ENCODE assay signal across 25 cellular contexts in the genomic region with DNA sequence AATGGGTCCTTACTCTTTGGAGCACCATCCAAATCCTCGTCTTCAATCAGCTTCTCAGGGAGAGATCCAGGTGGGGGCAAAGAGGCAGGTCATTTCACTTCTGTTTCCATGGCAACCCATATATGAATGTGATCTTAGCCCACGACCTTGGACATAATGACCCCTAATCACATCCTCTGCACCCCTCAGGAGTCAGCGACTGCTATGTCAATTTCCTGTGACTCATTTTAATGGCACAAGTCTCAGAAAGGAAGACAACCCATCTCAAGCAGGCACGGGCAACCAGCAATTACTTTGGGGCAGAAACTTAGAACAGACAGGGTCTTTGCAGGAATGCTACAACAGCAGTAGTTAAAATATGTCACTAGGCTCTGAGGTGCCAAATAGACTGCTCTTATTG.
"Had no signal": no experiment of that assay in that cellular context is flagged by ENCODE, and none has a peak within 500 bp of the region (broad histone marks: within the 10 kb centered on the region; RNA-seq: fewer than 3 reads in every experiment).

No MANE protein-coding gene starts in this region.

- FAIRE-seq: RCC 7860 had no signal

- H3K4me1 ChIP-seq: SJSA1 had no signal

- DNase-seq: Karpas-422, KG1, MG63, NCI-H1092, NCI-H1105 treated with DMSO at 0.1 percent for 48 hours, NCI-H1417 treated with DMSO at 0.1 percent for 48 hours, NCI-H146, NCI-H1694 treated with DMSO at 0.1 percent for 48 hours, NCI-H1930, NCI-H2081, NCI-H2107, NCI-H2171 treated with DMSO at 0.1 percent for 48 hours, NCI-H226, NCI-H446, NCI-H510A, NCI-H524 treated with DMSO at 0.1 percent for 48 hours, NCI-H774, Right ventricle myocardium superior, RPMI8226, SIG-M5, T-helper 2 cell had no signal

- H3K9me3 ChIP-seq: MG63, SJSA1 had no signal

- H3K36me3 ChIP-seq: MG63, SJSA1 had no signal

- H3K27ac ChIP-seq: HL-60, SJSA1, SK-N-MC had no signal

- H3K27me3 ChIP-seq: MG63, SJSA1 had no signal

- H3K4me3 ChIP-seq: MG63, SJSA1, SK-N-MC had no signal
